ENCODE assay signal across 18 cellular contexts in the genomic region with DNA sequence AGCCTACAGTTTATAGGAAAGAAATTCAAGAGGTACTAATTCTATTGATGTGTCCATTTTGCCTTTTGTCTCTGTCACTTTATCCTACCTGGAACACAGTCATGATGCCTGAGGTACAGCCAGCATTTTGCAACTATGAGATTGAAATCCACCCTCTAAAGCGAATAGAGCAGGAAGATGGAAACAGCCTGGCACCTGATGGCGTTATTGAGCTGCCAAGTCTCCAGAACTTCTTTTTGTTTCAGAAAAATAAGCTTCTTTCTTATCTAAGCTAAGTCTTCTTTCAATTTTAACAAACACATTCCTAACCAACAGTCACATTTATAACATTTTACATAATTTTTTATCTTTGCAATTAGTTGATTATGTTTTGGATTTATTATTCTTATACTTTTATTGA.
DNase-seq lines count a peak whose midpoint lies in the region; ATAC-seq and TF ChIP-seq lines count a peak whose summit lies in the region.
"Had no signal": no experiment of that assay in that cellular context is flagged by ENCODE, and none has a peak within 500 bp of the region (broad histone marks: within the 10 kb centered on the region; RNA-seq: fewer than 3 reads in every experiment).

No MANE protein-coding gene starts in this region.

- no peak overlapping the region for H4K8ac ChIP-seq in mesendoderm (ENCODE audit: low read depth, low read length)

- WGBS in mesendoderm (ENCODE audit: extremely low coverage, insufficient coverage, low lambda C conversion rate): no CpG with 5 or more reads among the region's 2 CpGs

- H4K5ac ChIP-seq in mesendoderm (ENCODE audit: low read length): no peak overlapping the region

- H2BK5ac ChIP-seq in mesendoderm (ENCODE audit: low read length): no peak overlapping the region

- POLR2A ChIA-PET in WTC11 (lab: Charles Lee): interaction anchor here (1.0 kb wide), 1 partner anchor 39 kb away, joined by 3 read pairs; no protein-coding TSS in a partner anchor

- H3K4me1 Mint-ChIP-seq in WTC11: peaks cover 38% of the 10 kb centered on the region
- H3K4me1 Mint-ChIP-seq: CD14-positive monocyte, IgD-negative memory B cell had no signal

- H3K4me3 Mint-ChIP-seq in WTC11: no peak overlapping the region
- H3K4me3 Mint-ChIP-seq: CD14-positive monocyte had no signal

- no peak overlapping the region for H3K56ac ChIP-seq in mesendoderm (ENCODE audit: low read length)

- H3K79me2 ChIP-seq in mesendoderm (ENCODE audit: control insufficient read depth, insufficient read depth, low read length): no peaks in the 10 kb centered on the region

- DNase-seq in G401 (ENCODE audit: low spot score) (peak; percentile 19), HT-29 (ENCODE audit: low spot score) (peak; percentile 7), WTC11 (ENCODE audit: low spot score) (no peak), mesendoderm (peak; percentile 14), AG08396 (ENCODE audit: low spot score) (no peak), DMS53 (lab: John Stamatoyannopoulos, UW) (no peak)
- no peak for DNase-seq in stimulated activated naive CD4-positive, alpha-beta T cell (lab: John Stamatoyannopoulos, UW)
- DNase-seq: EL, Karpas-422, NCI-H1694 treated with DMSO at 0.1 percent for 48 hours, NCI-H2227 treated with DMSO at 0.1 percent for 48 hours, NCI-H510A treated with DMSO at 0.1 percent for 48 hours, NCI-H774, OCI-M1, Right ventricle myocardium superior had no signal

- CTCF ChIA-PET in WTC11 (lab: Charles Lee): interaction anchor here (0.7 to 1.0 kb wide), 3 partner anchors 39 to 229 kb away, joined by 3 read pairs; no protein-coding TSS in a partner anchor

- no peak overlapping the region for H3K27ac ChIP-seq in mesendoderm (ENCODE audit: low read depth, low read length)

- H3K27me3 Mint-ChIP-seq in WTC11 (ENCODE audit: low read depth): no peaks in the 10 kb centered on the region
- H3K27me3 Mint-ChIP-seq: IgD-negative memory B cell had no signal

- H3K4me1 ChIP-seq in mesendoderm (ENCODE audit: control insufficient read depth, low read depth, low read length): no peaks in the 10 kb centered on the region

- H3K9me3 Mint-ChIP-seq in WTC11: peaks cover 13% of the 10 kb centered on the region

- H3K27ac Mint-ChIP-seq in WTC11: no peak overlapping the region
- H3K27ac Mint-ChIP-seq: CD14-positive monocyte, IgD-negative memory B cell had no signal

- H3K4me2 ChIP-seq in mesendoderm (ENCODE audit: low read length): no peak overlapping the region

- no peak overlapping the region for H3K4ac ChIP-seq in mesendoderm (ENCODE audit: low read depth, low read length)

- no peak overlapping the region for H3K23ac ChIP-seq in mesendoderm (ENCODE audit: low read length)

- H3K18ac ChIP-seq in mesendoderm (ENCODE audit: low read length): no peak overlapping the region

- H3K36me3 ChIP-seq in mesendoderm (ENCODE audit: control insufficient read depth, insufficient read depth, low read length): no peaks in the 10 kb centered on the region

- in situ Hi-C loops in G401 (cut with HindIII; ENCODE audit: low sequenced_read_pairs): no loop called here

- H3K4me3 ChIP-seq in mesendoderm (ENCODE audit: low read length): no peak overlapping the region

- no peak overlapping the region for H3K9ac ChIP-seq in mesendoderm (ENCODE audit: low read length)

- ATAC-seq in WTC11 (peak; percentile 30), HG02973 (IDR thresholded peaks at IDR 0.05; ENCODE audit: unreplicated experiment) (no peak)

- H3K27me3 ChIP-seq in mesendoderm (ENCODE audit: insufficient read depth, low read length, poor library complexity): no peaks in the 10 kb centered on the region

- H3K36me3 Mint-ChIP-seq in WTC11: peaks cover 14% of the 10 kb centered on the region
- H3K36me3 Mint-ChIP-seq: CD14-positive monocyte, IgD-negative memory B cell had no signal

- no peak overlapping the region for H2BK15ac ChIP-seq in mesendoderm (replicated peaks; ENCODE audit: low read depth)

- H3K79me1 ChIP-seq in mesendoderm (ENCODE audit: low read length): no peaks in the 10 kb centered on the region

- TF ChIP-seq CTCF in WTC11 (IDR thresholded peaks at IDR 0.05): no peak

- no peak overlapping the region for H2BK120ac ChIP-seq in mesendoderm (ENCODE audit: low read depth, low read length)

- no peak overlapping the region for H2AK5ac ChIP-seq in mesendoderm (ENCODE audit: low read length)

TF ChIP-seq in WTC11, 78 proteins besides CTCF, POLR2A, EP300 and RAD21:
- TF ChIP-seq, protein P1, sequence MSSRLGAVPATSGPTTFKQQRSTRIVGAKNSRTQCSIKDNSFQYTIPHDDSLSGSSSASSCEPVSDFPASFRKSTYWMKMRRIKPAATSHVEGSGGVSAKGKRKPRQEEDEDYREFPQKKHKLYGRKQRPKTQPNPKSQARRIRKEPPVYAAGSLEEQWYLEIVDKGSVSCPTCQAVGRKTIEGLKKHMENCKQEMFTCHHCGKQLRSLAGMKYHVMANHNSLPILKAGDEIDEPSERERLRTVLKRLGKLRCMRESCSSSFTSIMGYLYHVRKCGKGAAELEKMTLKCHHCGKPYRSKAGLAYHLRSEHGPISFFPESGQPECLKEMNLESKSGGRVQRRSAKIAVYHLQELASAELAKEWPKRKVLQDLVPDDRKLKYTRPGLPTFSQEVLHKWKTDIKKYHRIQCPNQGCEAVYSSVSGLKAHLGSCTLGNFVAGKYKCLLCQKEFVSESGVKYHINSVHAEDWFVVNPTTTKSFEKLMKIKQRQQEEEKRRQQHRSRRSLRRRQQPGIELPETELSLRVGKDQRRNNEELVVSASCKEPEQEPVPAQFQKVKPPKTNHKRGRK (CRISPR knock-in tag; IDR thresholded peaks at IDR 0.05; ENCODE audit: borderline replicate concordance): no peak
- TF ChIP-seq CREM (CRISPR knock-in tag; IDR thresholded peaks at IDR 0.05) (no peak), SP1 (CRISPR knock-in tag; conservative IDR thresholded peaks at IDR 0.05) (no peak), EMX1 (CRISPR knock-in tag; IDR thresholded peaks at IDR 0.05) (no peak), ELF4 (CRISPR knock-in tag; IDR thresholded peaks at IDR 0.05; ENCODE audit: low read depth) (no peak), GTF2I (CRISPR knock-in tag; conservative IDR thresholded peaks at IDR 0.05) (no peak), NFYB (CRISPR knock-in tag; conservative IDR thresholded peaks at IDR 0.05; ENCODE audit: low read depth) (no peak), TEAD4 (CRISPR knock-in tag; IDR thresholded peaks at IDR 0.05) (no peak), NR3C1 (CRISPR knock-in tag; conservative IDR thresholded peaks at IDR 0.05; ENCODE audit: low read depth) (no peak), TP53 (CRISPR knock-in tag; IDR thresholded peaks at IDR 0.05) (no peak), PRRX2 (CRISPR knock-in tag; IDR thresholded peaks at IDR 0.05) (no peak)
- TF ChIP-seq, protein P2, sequence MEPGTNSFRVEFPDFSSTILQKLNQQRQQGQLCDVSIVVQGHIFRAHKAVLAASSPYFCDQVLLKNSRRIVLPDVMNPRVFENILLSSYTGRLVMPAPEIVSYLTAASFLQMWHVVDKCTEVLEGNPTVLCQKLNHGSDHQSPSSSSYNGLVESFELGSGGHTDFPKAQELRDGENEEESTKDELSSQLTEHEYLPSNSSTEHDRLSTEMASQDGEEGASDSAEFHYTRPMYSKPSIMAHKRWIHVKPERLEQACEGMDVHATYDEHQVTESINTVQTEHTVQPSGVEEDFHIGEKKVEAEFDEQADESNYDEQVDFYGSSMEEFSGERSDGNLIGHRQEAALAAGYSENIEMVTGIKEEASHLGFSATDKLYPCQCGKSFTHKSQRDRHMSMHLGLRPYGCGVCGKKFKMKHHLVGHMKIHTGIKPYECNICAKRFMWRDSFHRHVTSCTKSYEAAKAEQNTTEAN (CRISPR knock-in tag; IDR thresholded peaks at IDR 0.05): no peak

Comparison
In these comparisons a context has a peak if more than half of its experiments do, and no peak if none do; other contexts are left out.
1. DNase-seq: peak in G401 (single experiment), HT-29 (single experiment) and mesendoderm (single experiment); none in WTC11 (single experiment), stimulated activated naive CD4-positive, alpha-beta T cell (0 of 6), AG08396 (single experiment) and DMS53 (single experiment).